ENCODE assay signal across 8 cellular contexts in the genomic region with DNA sequence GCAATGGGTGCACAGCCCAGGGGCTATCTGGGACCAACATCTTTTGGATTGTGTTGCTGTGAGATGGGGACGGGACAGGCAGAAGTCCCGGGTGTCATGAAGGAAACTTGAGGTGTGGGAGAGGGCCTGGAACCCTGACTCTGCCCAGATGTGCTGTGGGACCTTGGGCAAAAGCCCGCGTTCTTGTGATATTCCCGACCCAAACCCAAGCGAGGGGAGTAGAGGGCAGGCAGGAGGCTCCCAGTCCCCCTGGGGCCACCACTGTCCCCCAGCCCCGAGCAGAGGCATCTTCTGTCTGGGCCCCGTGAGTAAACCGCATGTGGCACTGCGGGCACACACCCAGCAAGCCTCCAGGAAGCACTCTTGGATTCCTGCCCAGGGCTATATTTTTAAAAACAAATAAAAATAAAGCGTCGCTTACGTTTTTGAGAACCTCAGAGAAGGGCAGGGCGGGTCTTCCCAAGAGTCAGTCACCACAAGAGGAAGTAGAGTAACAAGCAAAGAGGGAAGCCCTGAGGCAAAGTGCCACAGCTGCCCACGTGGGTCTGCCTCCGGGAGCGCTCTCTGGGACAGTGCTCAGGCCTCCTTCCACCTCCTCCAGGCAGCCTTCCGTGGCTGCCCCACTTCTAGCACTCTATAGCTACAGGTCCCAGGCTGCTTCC. TPM values are rescaled to one million over a fixed set of nuclear protein-coding genes. Genes with fewer than 3 reads are reported as not detected.
DNase-seq lines count a peak whose midpoint lies in the region; ATAC-seq and TF ChIP-seq lines count a peak whose summit lies in the region.

No MANE protein-coding gene starts in this region.

- H3K4me3 ChIP-seq in duodenal mucosa (ENCODE audit: low read depth in 1 of 2, low read length in 2 of 2) (peak overlapping the region; percentile 1 to 45), endodermal cell (ENCODE audit: low read length) (no peak overlapping the region)

- peaks cover 23 to 28% of the 10 kb centered on the region in 2 donors for H3K4me1 ChIP-seq in duodenal mucosa (ENCODE audit: control insufficient read depth in 1 of 2, insufficient read depth in 2 of 2, low read length in 2 of 2)
- no peaks in the 10 kb centered on the region for H3K4me1 ChIP-seq in endodermal cell (ENCODE audit: control insufficient read depth, insufficient read depth, low read length)

- no peak overlapping the region for H3K4me3 Mint-ChIP-seq in endodermal cell

- no peak overlapping the region for H3K27ac Mint-ChIP-seq in endodermal cell

- peak overlapping the region; percentile 65 for H3K27ac ChIP-seq in duodenal mucosa (ENCODE audit: low read depth, low read length)
- no peak overlapping the region for H3K27ac ChIP-seq in endodermal cell (ENCODE audit: low read depth, low read length)

- DNase-seq in AG08396 (ENCODE audit: low spot score) = peak; percentile 75
- peak; percentile 70 for DNase-seq in HT1080 (ENCODE audit: low read depth)
- peak; percentile 70 for DNase-seq in SKM-1 (lab: John Stamatoyannopoulos, UW; ENCODE audit: unreplicated experiment)
- DNase-seq in pons (ENCODE audit: low spot score) = peak; percentile 69
- no peak for DNase-seq in endodermal cell
- DNase-seq in NK-92 (lab: John Stamatoyannopoulos, UW; ENCODE audit: unreplicated experiment) = no peak

- TF ChIP-seq CTCF in endodermal cell (conservative IDR thresholded peaks at IDR 0.05) = no peak

- ATAC-seq in GM19452 (IDR thresholded peaks at IDR 0.05; ENCODE audit: unreplicated experiment) = no peak

- H3K9me3 ChIP-seq in duodenal mucosa (ENCODE audit: control insufficient read depth in 1 of 2, low read length in 2 of 2) (no peaks in the 10 kb centered on the region), endodermal cell (ENCODE audit: control insufficient read depth, low read length) (no peaks in the 10 kb centered on the region)

- 90 to 91% methylated on average over 14 to 18 of the region's 18 CpGs for WGBS in endodermal cell (ENCODE audit: insufficient coverage in 1 of 2, insufficient read length in 1 of 2), 2 experiments

- no peaks in the 10 kb centered on the region for H3K36me3 Mint-ChIP-seq in endodermal cell (ENCODE audit: low read depth)

- H3K27me3 Mint-ChIP-seq in endodermal cell (ENCODE audit: insufficient read depth) = peaks cover 7% of the 10 kb centered on the region

- H3K36me3 ChIP-seq in duodenal mucosa (ENCODE audit: control insufficient read depth in 1 of 2, insufficient read depth in 2 of 2, low read length in 2 of 2) (no peaks in the 10 kb centered on the region), endodermal cell (ENCODE audit: control insufficient read depth, insufficient read depth, low read length) (no peaks in the 10 kb centered on the region)

- H3K9ac ChIP-seq in duodenal mucosa (ENCODE audit: low read depth in 1 of 2, low read length in 2 of 2) (peak overlapping the region; percentile 57 to 58), endodermal cell (ENCODE audit: extremely low read depth, low read length, poor library complexity, severe bottlenecking) (no peak overlapping the region)

- H3K27me3 ChIP-seq in duodenal mucosa (ENCODE audit: control insufficient read depth in 1 of 2, insufficient read depth in 2 of 2, low read length in 2 of 2) (no peaks in the 10 kb centered on the region), endodermal cell (ENCODE audit: control insufficient read depth, insufficient read depth, low read length, poor library complexity, severe bottlenecking) (peaks cover 16% of the 10 kb centered on the region)

- H3K9me3 Mint-ChIP-seq in endodermal cell = no peaks in the 10 kb centered on the region

- H3K4me1 Mint-ChIP-seq in endodermal cell = peaks cover 3% of the 10 kb centered on the region

RNA-seq across cellular contexts. Expression of gene BEGAIN, which starts 39.5 kb away (rescaled TPM):
- 0.33 and 0.35 TPM in 2 replicates for total RNA-seq in HT1080 (2014; rRNA removed; shearing (Covaris generic))
- polyA plus RNA-seq in HT1080 (2015; cell fraction: cytosol; rRNA removed) = 0.14 TPM in 1 of 2 replicates, not detected in the other
- polyA plus RNA-seq in HT1080 (2015; cell fraction: nucleus; rRNA removed) = 0.09 TPM in 1 of 2 replicates, not detected in the other
- 1 to 10 TPM in 1 of 2 donors, under 1 TPM in 1; 0.91 to 1.3 TPM for total RNA-seq in endodermal cell
- polyA plus RNA-seq in endodermal cell (2013, experiment 1 of 2) = 1.4 TPM
- 1.1 TPM for polyA plus RNA-seq in endodermal cell (2013, experiment 2 of 2)

Comparison
In these comparisons a context has a peak if more than half of its experiments do, and no peak if none do; other contexts are left out.
1. DNase-seq: peak in AG08396 (single experiment), HT1080 (single experiment), SKM-1 (single experiment) and pons (single experiment); none in endodermal cell (single experiment) and NK-92 (single experiment).